Comparison of ENCODE assay signal across 27 cellular contexts in the genomic region with DNA sequence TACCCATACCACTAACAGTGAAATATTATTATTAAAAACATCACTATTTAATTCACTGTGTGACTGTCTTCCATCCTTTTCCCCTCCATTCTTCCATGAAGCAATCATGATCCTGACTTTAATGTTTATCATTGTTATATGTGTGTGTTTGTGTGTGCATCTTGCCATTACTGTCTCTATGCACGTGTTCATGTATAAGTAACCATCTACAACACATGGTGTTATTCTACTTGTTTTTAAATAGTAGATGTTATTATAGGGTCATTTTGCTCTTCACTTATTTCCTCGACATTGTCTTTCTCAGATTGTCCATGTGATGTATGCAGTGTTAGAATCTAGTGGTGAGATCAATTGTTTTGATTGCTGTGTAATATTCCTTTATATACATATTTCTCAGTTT.
"Had no signal": no experiment of that assay in that cellular context is flagged by ENCODE, and none has a peak within 500 bp of the region (broad histone marks: within the 10 kb centered on the region; RNA-seq: fewer than 3 reads in every experiment).

No MANE protein-coding gene starts in this region.

- H3K9me3 ChIP-seq: colonic mucosa, esophagus muscularis mucosa, esophagus squamous epithelium, gastroesophageal sphincter, heart left ventricle, heart right ventricle had no signal

- DNase-seq: colonic mucosa; cortex of kidney; dermis blood vessel endothelial cell; effector CD4-positive, alpha-beta T cell; effector CD8-positive, alpha-beta T cell; effector memory CD4-positive, alpha-beta T cell; effector memory CD8-positive, alpha-beta T cell; endodermal cell; erythroblast; esophagus squamous epithelium; foreskin fibroblast; foreskin keratinocyte; foreskin melanocyte; glutamatergic neuron; head of caudate nucleus; heart left ventricle; heart right ventricle had no signal

- H3K36me3 ChIP-seq: colonic mucosa, esophagus muscularis mucosa, esophagus squamous epithelium, gastroesophageal sphincter, heart left ventricle, heart right ventricle had no signal

- H3K27ac ChIP-seq: colonic mucosa, coronary artery, epithelial cell of prostate, esophagus muscularis mucosa, esophagus squamous epithelium, foreskin keratinocyte, gastroesophageal sphincter, heart left ventricle, heart right ventricle had no signal

- H3K4me1 ChIP-seq: colonic mucosa, esophagus muscularis mucosa, esophagus squamous epithelium, foreskin keratinocyte, gastroesophageal sphincter, heart left ventricle, heart right ventricle had no signal

- H3K27me3 ChIP-seq: colonic mucosa, dorsolateral prefrontal cortex, esophagus muscularis mucosa, esophagus squamous epithelium, foreskin keratinocyte, gastroesophageal sphincter, heart left ventricle, heart right ventricle had no signal

- ATAC-seq: effector memory CD8-positive, alpha-beta T cell; esophagus mucosa; foreskin keratinocyte; gastroesophageal sphincter; heart left ventricle; heart right ventricle had no signal

- FAIRE-seq: colon, endometrium, endothelial cell of umbilical vein, frontal cortex had no signal

- H3K4me3 ChIP-seq: colonic mucosa, coronary artery, dorsolateral prefrontal cortex, esophagus muscularis mucosa, esophagus squamous epithelium, gastroesophageal sphincter, heart left ventricle, heart right ventricle had no signal
